2 cellular contexts compared by ENCODE assay signal in genomic region chr20:8131598-8132014, GRCh38.
A peak's percentile ranks its signal among the peaks of the same experiment; 100 is the strongest.
TF ChIP-seq lines count a peak whose summit lies in the region.

No MANE protein-coding gene starts in this region.

TF ChIP-seq in GM12878, 131 proteins besides CTCF, POLR2A, EP300 and RAD21:
- peak; percentile 6; the same call in 1 of the 2 replicates for TF ChIP-seq IRF4 (IDR thresholded peaks at IDR 0.05; ENCODE audit: low read depth, low read length)
- TF ChIP-seq MXI1 (IDR thresholded peaks at IDR 0.05; ENCODE audit: low read depth, low read length), result no peak
TF ChIP-seq in GM12878: peak in this region for 1.

TF ChIP-seq in liver, 16 proteins besides CTCF, POLR2A, EP300 and RAD21:
- no peak for TF ChIP-seq YY1 (IDR thresholded peaks at IDR 0.05)
- no peak for TF ChIP-seq NR2F2 (IDR thresholded peaks at IDR 0.05)
- TF ChIP-seq ATF3 (IDR thresholded peaks at IDR 0.05), result no peak
- TF ChIP-seq ZBTB33 (IDR thresholded peaks at IDR 0.05), result no peak
- TF ChIP-seq FOXA2 (IDR thresholded peaks at IDR 0.05), result no peak
- TF ChIP-seq RXRA (IDR thresholded peaks at IDR 0.05), result no peak
- no peak for TF ChIP-seq HNF4A (conservative IDR thresholded peaks at IDR 0.05)
- TF ChIP-seq JUND (IDR thresholded peaks at IDR 0.05), result no peak
